Comparison of ENCODE assay signal across 8 cellular contexts in genomic region chr1:228165372-228166169, GRCh38. TPM values are rescaled to one million over a fixed set of nuclear protein-coding genes. Genes with fewer than 3 reads are reported as not detected.
DNase-seq lines count a peak whose midpoint lies in the region; TF ChIP-seq lines count a peak whose summit lies in the region.

TSS of gene IBA57 (plus strand) at chr1:228165804. CDS start at chr1:228165817, 13 bp downstream.

- intact Hi-C loops in testis (cut with DNase I; ENCODE audit: low total_unique reads): no loop called here

- H3K4me3 ChIP-seq in GM06990 (replicated peaks; ENCODE audit: low read depth, low read length): peak within 1 kb of the TSS; percentile 87
- H3K4me3 ChIP-seq in HFF-Myc (replicated peaks; ENCODE audit: low read depth, low read length): peak within 1 kb of the TSS; percentile 59
- peak within 1 kb of the TSS; percentile 83 to 94 for H3K4me3 ChIP-seq in testis

- H3K36me3 Mint-ChIP-seq in activated naive CD4-positive, alpha-beta T cell treated with anti-CD3 and anti-CD28 coated beads, Interleukin-2, amount 10 ng/mL, durations not matched to agents 7 days and 5 days: peaks cover 3% of the 10 kb centered on the region

- H3K27me3 Mint-ChIP-seq in activated naive CD4-positive, alpha-beta T cell treated with anti-CD3 and anti-CD28 coated beads, Interleukin-2, amount 10 ng/mL, durations not matched to agents 7 days and 5 days: peaks cover 3% of the 10 kb centered on the region

- in situ Hi-C loops in SK-MEL-5 (cut with HindIII; ENCODE audit: low pct_unique_long_range_greater_than_20kb, low sequenced_read_pairs): no loop called here

- H3K27ac Mint-ChIP-seq in activated naive CD4-positive, alpha-beta T cell treated with anti-CD3 and anti-CD28 coated beads, Interleukin-2, amount 10 ng/mL, durations not matched to agents 7 days and 5 days: peak within 1 kb of the TSS; percentile 96

- TF ChIP-seq POLR2A in testis (IDR thresholded peaks at IDR 0.05): peak; percentile 46

- H3K27me3 ChIP-seq in GM06990 (replicated peaks; ENCODE audit: control insufficient read depth, insufficient read depth, low read length): no peaks in the 10 kb centered on the region
- no peaks in the 10 kb centered on the region for H3K27me3 ChIP-seq in testis

- peaks cover 16% of the 10 kb centered on the region for H3K4me1 ChIP-seq in testis

- peak within 1 kb of the TSS; percentile 99 to 100 for H3K27ac ChIP-seq in testis

- no peaks in the 10 kb centered on the region for H3K9me3 Mint-ChIP-seq in activated naive CD4-positive, alpha-beta T cell treated with anti-CD3 and anti-CD28 coated beads, Interleukin-2, amount 10 ng/mL, durations not matched to agents 7 days and 5 days

- WGBS in testis, 2 donors: 0 to 1% methylated on average over 11 to 79 of the region's 93 CpGs

- CTCF ChIA-PET in activated naive CD4-positive, alpha-beta T cell treated with anti-CD3 and anti-CD28 coated beads, Interleukin-2, amount 10 ng/mL, durations not matched to agents 7 days and 5 days (lab: Charles Lee): interaction anchor here (0.6 to 3.6 kb wide), 15 partner anchors 8 to 292 kb away, joined by 3 to 34 read pairs (median 4); partner anchors contain the start of gene GJC2

- H3K4me1 Mint-ChIP-seq in activated naive CD4-positive, alpha-beta T cell treated with anti-CD3 and anti-CD28 coated beads, Interleukin-2, amount 10 ng/mL, durations not matched to agents 7 days and 5 days: peaks cover 46% of the 10 kb centered on the region

- no peaks in the 10 kb centered on the region for H3K9me3 ChIP-seq in testis

- peak within 1 kb of the TSS; percentile 88 for H3K4me3 Mint-ChIP-seq in activated naive CD4-positive, alpha-beta T cell treated with anti-CD3 and anti-CD28 coated beads, Interleukin-2, amount 10 ng/mL, durations not matched to agents 7 days and 5 days

- H3K36me3 ChIP-seq in GM06990 (ENCODE audit: control insufficient read depth, insufficient read depth, low read length) (no peaks in the 10 kb centered on the region; the same call in 1 of the 2 replicates), testis (ENCODE audit: low read depth, missing control alignments) (no peaks in the 10 kb centered on the region)

- DNase-seq in GM06990 (ENCODE audit: extremely low read depth, insufficient read length) (peak; percentile 99), HFF-Myc (ENCODE audit: extremely low read depth, low read depth) (peak; percentile 93), MV-4-11 (lab: John Stamatoyannopoulos, UW) (peak; percentile 95), SK-MEL-5 (ENCODE audit: low read depth, low spot score) (peak; percentile 98), globus pallidus (ENCODE audit: low spot score) (peak; percentile 99), occipital lobe (lab: John Stamatoyannopoulos, UW) (peak; percentile 100), testis (peak; percentile 99)
- DNase-seq in activated naive CD4-positive, alpha-beta T cell treated with anti-CD3 and anti-CD28 coated beads, Interleukin-2, amount 10 ng/mL, durations not matched to agents 7 days and 5 days: peak; percentile 100

- TF ChIP-seq CTCF in GM06990 (IDR thresholded peaks at IDR 0.05; ENCODE audit: insufficient read depth, low read length, poor library complexity, severe bottlenecking): peak; percentile 83
- TF ChIP-seq CTCF in HFF-Myc (IDR thresholded peaks at IDR 0.05; ENCODE audit: low read depth, low read length, missing control alignments): peak; percentile 72
- TF ChIP-seq CTCF in testis (IDR thresholded peaks at IDR 0.05): peak; percentile 94 to 100 (median 99)

RNA-seq across cellular contexts. Expression of gene IBA57, which starts in this region (rescaled TPM):
- 4.8 and 8.0 TPM in 2 replicates for total RNA-seq in SK-MEL-5 (2014; rRNA removed; shearing (Covaris generic))
- 8.9 and 10.2 TPM in 2 replicates for polyA plus RNA-seq in SK-MEL-5 (2015; cell fraction: cytosol; rRNA removed)
- polyA plus RNA-seq in SK-MEL-5 (2015; cell fraction: nucleus; rRNA removed): 4.1 and 6.2 TPM in 2 replicates
- total RNA-seq in occipital lobe (4.2 TPM), testis (10 to 100 TPM; 16.0 to 23.2 TPM)
- 21.0 TPM for polyA plus RNA-seq in testis (ENCODE audit: insufficient read depth, low read depth, low replicate concordance)

Comparison
In these comparisons a context has a peak if more than half of its experiments do, and no peak if none do; other contexts are left out.
1. Peak in every context shown above with its lines: DNase-seq, H3K4me3 ChIP-seq and H3K27ac ChIP-seq.